ENCODE assay signal across 16 cellular contexts in genomic region chr3:193574488-193575072, GRCh38. TPM values are rescaled to one million over a fixed set of nuclear protein-coding genes. Genes with fewer than 3 reads are reported as not detected.
A peak's percentile ranks its signal among the peaks of the same experiment; 100 is the strongest.
DNase-seq lines count a peak whose midpoint lies in the region; FAIRE-seq and TF ChIP-seq lines count a peak whose summit lies in the region.
"Had no signal": no experiment of that assay in that cellular context is flagged by ENCODE, and none has a peak within 500 bp of the region (broad histone marks: within the 10 kb centered on the region; RNA-seq: fewer than 3 reads in every experiment).

No MANE protein-coding gene starts in this region.

- no peak overlapping the region for H3K4me2 ChIP-seq in smooth muscle cell

- peak overlapping the region; percentile 18 for H2AFZ ChIP-seq in smooth muscle cell (ENCODE audit: low read depth)

- no peak for DNase-seq in H54 (ENCODE audit: insufficient read length, low spot score)
- DNase-seq in NCI-H226: peak; percentile 5
- DNase-seq in bronchial epithelial cell (ENCODE audit: low read depth): peak; percentile 39
- DNase-seq in smooth muscle cell (lab: John Stamatoyannopoulos, UW; ENCODE audit: unreplicated experiment): no peak
- DNase-seq in HT-29 (ENCODE audit: low spot score): no peak
- no peak for DNase-seq in midbrain (lab: John Stamatoyannopoulos, UW)
- no peak for DNase-seq in NCI-H187 treated with DMSO at 0.1 percent for 48 hours (lab: John Stamatoyannopoulos, UW)
- no peak for DNase-seq in mucosa of gallbladder (ENCODE audit: low spot score)
- DNase-seq: ACHN; CD4-positive, alpha-beta memory T cell; Karpas-422; NCI-H1105 treated with DMSO at 0.1 percent for 48 hours; NCI-H187; NCI-H524; T-cell had no signal

- H3K4me3 ChIP-seq in bronchial epithelial cell (ENCODE audit: low read depth, low read length): no peak overlapping the region
- no peak overlapping the region for H3K4me3 ChIP-seq in smooth muscle cell

- H3K27me3 ChIP-seq in bronchial epithelial cell (ENCODE audit: control insufficient read depth, insufficient read depth, low read length): no peaks in the 10 kb centered on the region
- no peaks in the 10 kb centered on the region for H3K27me3 ChIP-seq in smooth muscle cell (ENCODE audit: low read depth)

- no peak overlapping the region for H3K27ac ChIP-seq in smooth muscle cell (ENCODE audit: low read depth)
- H3K27ac ChIP-seq: RWPE1 had no signal

- no peak for TF ChIP-seq CTCF in bronchial epithelial cell (IDR thresholded peaks at IDR 0.05; ENCODE audit: insufficient read depth, low read length, severe bottlenecking)
- TF ChIP-seq CTCF in smooth muscle cell (IDR thresholded peaks at IDR 0.05; ENCODE audit: borderline replicate concordance, insufficient read depth, poor library complexity, severe bottlenecking): no peak

- H3K36me3 ChIP-seq in bronchial epithelial cell (ENCODE audit: control insufficient read depth, insufficient read depth, low read length) (no peaks in the 10 kb centered on the region), smooth muscle cell (ENCODE audit: low read depth) (no peaks in the 10 kb centered on the region)

- no peaks in the 10 kb centered on the region for H3F3A ChIP-seq in smooth muscle cell (ENCODE audit: low read depth)

- 73% methylated on average over 2 of the region's 2 CpGs for whole genome bisulfite sequencing in smooth muscle cell (ENCODE audit: low lambda C conversion rate)

- H4K20me1 ChIP-seq in smooth muscle cell (ENCODE audit: low read depth): no peaks in the 10 kb centered on the region

- TF ChIP-seq POLR2A in H54 (IDR thresholded peaks at IDR 0.05; ENCODE audit: low read depth, low read length): no peak

- no peak overlapping the region for H3K9ac ChIP-seq in smooth muscle cell (ENCODE audit: low read depth)

- H3K4me1 ChIP-seq in smooth muscle cell (ENCODE audit: low read depth): no peaks in the 10 kb centered on the region

- peak; percentile 15 for FAIRE-seq in H54 (lab: Jason Lieb, UNC)
- no peak for FAIRE-seq in bronchial epithelial cell (lab: Jason Lieb, UNC)

- H3K79me2 ChIP-seq in smooth muscle cell (ENCODE audit: low read depth): no peaks in the 10 kb centered on the region

- H3K9me3 ChIP-seq in smooth muscle cell (replicated peaks; ENCODE audit: low read depth): no peaks in the 10 kb centered on the region

RNA-seq across cellular contexts. Expression of gene OPA1, which starts 18.4 kb away (rescaled TPM):
- total RNA-seq in bronchial epithelial cell (79.8 and 88.2 TPM in 2 replicates), smooth muscle cell (56.0 and 103 TPM in 2 replicates), mucosa of gallbladder (41.5 TPM)
- polyA plus RNA-seq in smooth muscle cell: 19.2 and 23.8 TPM in 2 replicates
- total RNA-seq in HT-29 (2014; rRNA removed; shearing (Covaris generic)): 31.4 and 35.9 TPM in 2 replicates

RNA-seq across cellular contexts. Expression of gene ATP13A4, which starts 19.9 kb away (rescaled TPM):
- 4.2 and 37.3 TPM in 2 replicates for total RNA-seq in bronchial epithelial cell
- total RNA-seq in smooth muscle cell: 0.27 and 2.4 TPM in 2 replicates
- polyA plus RNA-seq in smooth muscle cell: 0.46 and 0.50 TPM in 2 replicates
- total RNA-seq in HT-29 (2014; rRNA removed; shearing (Covaris generic)): 0.23 TPM in 2 replicates
- 47.2 TPM for total RNA-seq in mucosa of gallbladder

Comparison
In these comparisons a context has a peak if more than half of its experiments do, and no peak if none do; other contexts are left out.
1. DNase-seq: peak in NCI-H226 (single experiment) and bronchial epithelial cell (single experiment); none in H54 (single experiment), smooth muscle cell (single experiment), HT-29 (single experiment), midbrain (single experiment), NCI-H187 treated with DMSO at 0.1 percent for 48 hours (single experiment) and mucosa of gallbladder (single experiment).